Comparison of ENCODE assay signal across 8 cellular contexts in genomic region chr1:157073944-157074685, GRCh38. TPM values are rescaled to one million over a fixed set of nuclear protein-coding genes. Genes with fewer than 3 reads are reported as not detected.
DNase-seq lines count a peak whose midpoint lies in the region; ATAC-seq and TF ChIP-seq lines count a peak whose summit lies in the region.

No MANE protein-coding gene starts in this region.

- H3K27ac ChIP-seq in ovary = no peak overlapping the region

- no peak for TF ChIP-seq EP300 in ovary (IDR thresholded peaks at IDR 0.05)

- 19 to 25% (median 20%) methylated on average over 34 to 35 of the region's 35 CpGs for WGBS in ovary, 3 donors

- no peaks in the 10 kb centered on the region for H3K9me3 Mint-ChIP-seq in natural killer cell
- no peaks in the 10 kb centered on the region for H3K9me3 Mint-ChIP-seq in natural killer cell treated with Interleukin-12 subunit alpha and Interleukin-12 subunit beta and Interleukin-15 and Interleukin-18, amount 100 ng/mL, for 72 hours

- intact Hi-C loops in natural killer cell (cut with micrococcal nuclease) = no loop called here
- intact Hi-C loops in ovary (cut with DNase I) = no loop called here

- H3K36me3 ChIP-seq in ovary = no peaks in the 10 kb centered on the region

- H3K9me3 ChIP-seq in ovary = no peaks in the 10 kb centered on the region

- peaks cover 22 to 24% of the 10 kb centered on the region in 2 donors for H3K27me3 Mint-ChIP-seq in natural killer cell (ENCODE audit: low read depth in 2 of 2)
- peaks cover 21 to 25% of the 10 kb centered on the region in 2 donors for H3K27me3 Mint-ChIP-seq in natural killer cell treated with Interleukin-12 subunit alpha and Interleukin-12 subunit beta and Interleukin-15 and Interleukin-18, amount 100 ng/mL, for 72 hours

- no peak overlapping the region for H3K4me3 ChIP-seq in ovary

- no peaks in the 10 kb centered on the region for H3K27me3 ChIP-seq in ovary

- no peak for ATAC-seq in natural killer cell
- no peak for ATAC-seq in natural killer cell treated with Interleukin-12 subunit alpha and Interleukin-12 subunit beta and Interleukin-15 and Interleukin-18, amount 100 ng/mL, for 72 hours
- no peak for ATAC-seq in HG02571 (IDR thresholded peaks at IDR 0.05; ENCODE audit: unreplicated experiment)
- no peak for ATAC-seq in HG03439 (IDR thresholded peaks at IDR 0.05; ENCODE audit: unreplicated experiment)

- H3K4me1 ChIP-seq in ovary (ENCODE audit: insufficient read depth) = peaks cover 3% of the 10 kb centered on the region

- H3K4me1 Mint-ChIP-seq in natural killer cell = peaks cover 4 to 6% of the 10 kb centered on the region in 2 donors
- peaks cover 0 to 3% of the 10 kb centered on the region in 2 donors for H3K4me1 Mint-ChIP-seq in natural killer cell treated with Interleukin-12 subunit alpha and Interleukin-12 subunit beta and Interleukin-15 and Interleukin-18, amount 100 ng/mL, for 72 hours (ENCODE audit: low read depth in 2 of 2)

- no peak for DNase-seq in natural killer cell
- no peak for DNase-seq in natural killer cell treated with Interleukin-12 subunit alpha and Interleukin-12 subunit beta and Interleukin-15 and Interleukin-18, amount 100 ng/mL, for 72 hours (ENCODE audit: low spot score)
- peak; percentile 45 to 72 for DNase-seq in NCI-H524 (lab: John Stamatoyannopoulos, UW)
- DNase-seq in activated CD8-positive, alpha-beta memory T cell treated with anti-CD3 and anti-CD28 coated beads, Interleukin-2, amount 50 U/mL, for 4 hours = peak; percentile 18
- DNase-seq in foreskin melanocyte = peak; percentile 56
- DNase-seq in ovary = peak; percentile 68 to 78 (median 73)

- TF ChIP-seq POLR2A in ovary (IDR thresholded peaks at IDR 0.05) = no peak

- TF ChIP-seq CTCF in natural killer cell (IDR thresholded peaks at IDR 0.05) = peak; percentile 21
- peak in 2 of 3 donors; percentile 15 to 45 for TF ChIP-seq CTCF in ovary (IDR thresholded peaks at IDR 0.05)

- H3K36me3 Mint-ChIP-seq in natural killer cell = no peaks in the 10 kb centered on the region
- H3K36me3 Mint-ChIP-seq in natural killer cell treated with Interleukin-12 subunit alpha and Interleukin-12 subunit beta and Interleukin-15 and Interleukin-18, amount 100 ng/mL, for 72 hours = no peaks in the 10 kb centered on the region

- no peak overlapping the region for H3K27ac Mint-ChIP-seq in natural killer cell
- no peak overlapping the region for H3K27ac Mint-ChIP-seq in natural killer cell treated with Interleukin-12 subunit alpha and Interleukin-12 subunit beta and Interleukin-15 and Interleukin-18, amount 100 ng/mL, for 72 hours

- no peak overlapping the region for H3K4me3 Mint-ChIP-seq in natural killer cell
- H3K4me3 Mint-ChIP-seq in natural killer cell treated with Interleukin-12 subunit alpha and Interleukin-12 subunit beta and Interleukin-15 and Interleukin-18, amount 100 ng/mL, for 72 hours = no peak overlapping the region

RNA-seq across cellular contexts. Expression of gene ETV3L, which starts 25.5 kb away (rescaled TPM):
- total RNA-seq in natural killer cell (not detected), ovary (not detected)
- 1 to 10 TPM; 1.7 to 3.6 TPM for total RNA-seq in natural killer cell treated with Interleukin-12 subunit alpha and Interleukin-12 subunit beta and Interleukin-15 and Interleukin-18, amount 100 ng/mL, for 72 hours
- polyA plus RNA-seq in ovary = not detected

RNA-seq across cellular contexts. Expression of gene ARHGEF11, which starts 28.6 kb away (rescaled TPM):
- total RNA-seq in natural killer cell (1 to 10 TPM; 1.7 to 2.8 (median 2.4) TPM), ovary (10 to 100 TPM; 17.3 to 43.9 (median 29.7) TPM)
- 1 to 10 TPM; 1.0 to 2.5 TPM for total RNA-seq in natural killer cell treated with Interleukin-12 subunit alpha and Interleukin-12 subunit beta and Interleukin-15 and Interleukin-18, amount 100 ng/mL, for 72 hours
- 10 to 100 TPM; 14.3 to 19.0 TPM for polyA plus RNA-seq in ovary

Comparison
In these comparisons a context has a peak if more than half of its experiments do, and no peak if none do; other contexts are left out.
1. DNase-seq: peak in NCI-H524 (2 of 2), activated CD8-positive, alpha-beta memory T cell treated with anti-CD3 and anti-CD28 coated beads, Interleukin-2, amount 50 U/mL, for 4 hours (single experiment), foreskin melanocyte (single experiment) and ovary (5 of 5); none in natural killer cell (single experiment) and natural killer cell treated with Interleukin-12 subunit alpha and Interleukin-12 subunit beta and Interleukin-15 and Interleukin-18, amount 100 ng/mL, for 72 hours (single experiment).
2. RNA of gene ARHGEF11, which starts 28.6 kb away (total RNA-seq): 17.3 to 43.9 TPM in ovary; 1.0 to 2.5 TPM in natural killer cell treated with Interleukin-12 subunit alpha and Interleukin-12 subunit beta and Interleukin-15 and Interleukin-18, amount 100 ng/mL, for 72 hours and 1.7 to 2.8 TPM in natural killer cell; every median in the first group is over 4 times any median in the second.